3 cellular contexts compared by ENCODE assay signal in genomic region chr16:25443994-25444393, GRCh38.
TF ChIP-seq lines count a peak whose summit lies in the region.

No MANE protein-coding gene starts in this region.

TF ChIP-seq in HepG2, 621 proteins besides CTCF, POLR2A, EP300 and RAD21:
- TF ChIP-seq YEATS4 (CRISPR knock-in tag; IDR thresholded peaks at IDR 0.05; ENCODE audit: borderline replicate concordance) (no peak), ZNF501 (CRISPR knock-in tag; IDR thresholded peaks at IDR 0.05) (no peak), ZXDC (CRISPR knock-in tag; IDR thresholded peaks at IDR 0.05) (no peak), CREB1 (IDR thresholded peaks at IDR 0.05) (peak; percentile 17; the same call in 1 of the 2 replicates), CREB1 (CRISPR knock-in tag; IDR thresholded peaks at IDR 0.05) (no peak), ZNF788 (CRISPR knock-in tag; IDR thresholded peaks at IDR 0.05; ENCODE audit: borderline replicate concordance) (no peak)

TF ChIP-seq in A549, 52 proteins besides CTCF, POLR2A, EP300 and RAD21:
- no peak for TF ChIP-seq TP53 (CRISPR knock-in tag; IDR thresholded peaks at IDR 0.05)
- peak; percentile 37 for TF ChIP-seq ZFP36 (IDR thresholded peaks at IDR 0.05; ENCODE audit: borderline replicate concordance, partially characterized antibody)
- TF ChIP-seq KDM5A (IDR thresholded peaks at IDR 0.05), result no peak

TF ChIP-seq in K562, 482 proteins besides CTCF, POLR2A, EP300 and RAD21:
- TF ChIP-seq ZNF174 (CRISPR knock-in tag; IDR thresholded peaks at IDR 0.05) (no peak), RBM25 (IDR thresholded peaks at IDR 0.05; ENCODE audit: low read depth, low read length, severe bottlenecking) (peak; percentile 69), THAP12 (CRISPR knock-in tag; IDR thresholded peaks at IDR 0.05) (no peak), ARID3B (CRISPR knock-in tag; IDR thresholded peaks at IDR 0.05; ENCODE audit: borderline replicate concordance) (no peak), ZFP36 (IDR thresholded peaks at IDR 0.05; ENCODE audit: low read depth, low read length, partially characterized antibody) (peak; percentile 90)
- TF ChIP-seq, protein P1, sequence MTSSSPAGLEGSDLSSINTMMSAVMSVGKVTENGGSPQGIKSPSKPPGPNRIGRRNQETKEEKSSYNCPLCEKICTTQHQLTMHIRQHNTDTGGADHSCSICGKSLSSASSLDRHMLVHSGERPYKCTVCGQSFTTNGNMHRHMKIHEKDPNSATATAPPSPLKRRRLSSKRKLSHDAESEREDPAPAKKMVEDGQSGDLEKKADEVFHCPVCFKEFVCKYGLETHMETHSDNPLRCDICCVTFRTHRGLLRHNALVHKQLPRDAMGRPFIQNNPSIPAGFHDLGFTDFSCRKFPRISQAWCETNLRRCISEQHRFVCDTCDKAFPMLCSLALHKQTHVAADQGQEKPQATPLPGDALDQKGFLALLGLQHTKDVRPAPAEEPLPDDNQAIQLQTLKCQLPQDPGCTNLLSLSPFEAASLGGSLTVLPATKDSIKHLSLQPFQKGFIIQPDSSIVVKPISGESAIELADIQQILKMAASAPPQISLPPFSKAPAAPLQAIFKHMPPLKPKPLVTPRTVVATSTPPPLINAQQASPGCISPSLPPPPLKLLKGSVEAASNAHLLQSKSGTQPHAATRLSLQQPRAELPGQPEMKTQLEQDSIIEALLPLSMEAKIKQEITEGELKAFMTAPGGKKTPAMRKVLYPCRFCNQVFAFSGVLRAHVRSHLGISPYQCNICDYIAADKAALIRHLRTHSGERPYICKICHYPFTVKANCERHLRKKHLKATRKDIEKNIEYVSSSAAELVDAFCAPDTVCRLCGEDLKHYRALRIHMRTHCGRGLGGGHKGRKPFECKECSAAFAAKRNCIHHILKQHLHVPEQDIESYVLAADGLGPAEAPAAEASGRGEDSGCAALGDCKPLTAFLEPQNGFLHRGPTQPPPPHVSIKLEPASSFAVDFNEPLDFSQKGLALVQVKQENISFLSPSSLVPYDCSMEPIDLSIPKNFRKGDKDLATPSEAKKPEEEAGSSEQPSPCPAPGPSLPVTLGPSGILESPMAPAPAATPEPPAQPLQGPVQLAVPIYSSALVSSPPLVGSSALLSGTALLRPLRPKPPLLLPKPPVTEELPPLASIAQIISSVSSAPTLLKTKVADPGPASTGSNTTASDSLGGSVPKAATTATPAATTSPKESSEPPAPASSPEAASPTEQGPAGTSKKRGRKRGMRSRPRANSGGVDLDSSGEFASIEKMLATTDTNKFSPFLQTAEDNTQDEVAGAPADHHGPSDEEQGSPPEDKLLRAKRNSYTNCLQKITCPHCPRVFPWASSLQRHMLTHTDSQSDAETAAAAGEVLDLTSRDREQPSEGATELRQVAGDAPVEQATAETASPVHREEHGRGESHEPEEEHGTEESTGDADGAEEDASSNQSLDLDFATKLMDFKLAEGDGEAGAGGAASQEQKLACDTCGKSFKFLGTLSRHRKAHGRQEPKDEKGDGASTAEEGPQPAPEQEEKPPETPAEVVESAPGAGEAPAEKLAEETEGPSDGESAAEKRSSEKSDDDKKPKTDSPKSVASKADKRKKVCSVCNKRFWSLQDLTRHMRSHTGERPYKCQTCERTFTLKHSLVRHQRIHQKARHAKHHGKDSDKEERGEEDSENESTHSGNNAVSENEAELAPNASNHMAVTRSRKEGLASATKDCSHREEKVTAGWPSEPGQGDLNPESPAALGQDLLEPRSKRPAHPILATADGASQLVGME (CRISPR knock-in tag; IDR thresholded peaks at IDR 0.05), result no peak
